Comparison of ENCODE assay signal across 8 cellular contexts in genomic region chr12:76030378-76031080, GRCh38. TPM values are rescaled to one million over a fixed set of nuclear protein-coding genes. Genes with fewer than 3 reads are reported as not detected.
DNase-seq lines count a peak whose midpoint lies in the region; ATAC-seq and TF ChIP-seq lines count a peak whose summit lies in the region.

No MANE protein-coding gene starts in this region.

- H3K79me2 ChIP-seq in Loucy (ENCODE audit: insufficient read depth, low read length), result peaks cover 7% of the 10 kb centered on the region; the same call in 1 of the 2 replicates

- no peaks in the 10 kb centered on the region for H3K36me3 ChIP-seq in Loucy (ENCODE audit: insufficient read depth, low read length)
- H3K36me3 ChIP-seq in lung (ENCODE audit: control insufficient read depth in 2 of 2, insufficient read depth in 2 of 2, low read length in 2 of 2), result no peaks in the 10 kb centered on the region

- in situ Hi-C loops in GM13976 (cut with MboI; ENCODE audit: low sequenced_read_pairs, unreplicated experiment), result loop anchor here (25.0 kb wide), 1 partner anchor 693 kb away; the partner anchor contains the start of genes CAPS2 and GLIPR1L1

- H3K4me1 ChIP-seq in Loucy (ENCODE audit: insufficient read depth, low read length, poor library complexity, severe bottlenecking) (peaks cover 26% of the 10 kb centered on the region), lung (ENCODE audit: control insufficient read depth in 2 of 2, insufficient read depth in 2 of 2, low read length in 2 of 2) (peaks cover 2 to 10% of the 10 kb centered on the region in 2 donors)

- no peaks in the 10 kb centered on the region for H3K9me3 ChIP-seq in Loucy (ENCODE audit: insufficient read depth, low read depth, low read length)
- no peaks in the 10 kb centered on the region for H3K9me3 ChIP-seq in lung (ENCODE audit: control insufficient read depth in 2 of 2, insufficient read depth in 1 of 2, low read length in 1 of 2)

- 1% methylated on average over 37 to 40 of the region's 40 CpGs for WGBS in lung, 2 donors

- H3K27ac ChIP-seq in lung (ENCODE audit: low read depth in 1 of 2, low read length in 1 of 2), result peak overlapping the region; percentile 94 to 97

- H3K27me3 ChIP-seq in Loucy (ENCODE audit: insufficient read depth, low read length, poor library complexity, severe bottlenecking), result no peaks in the 10 kb centered on the region
- no peaks in the 10 kb centered on the region for H3K27me3 ChIP-seq in lung (ENCODE audit: control insufficient read depth, insufficient read depth)

- no peaks in the 10 kb centered on the region for H4K20me1 ChIP-seq in Loucy (ENCODE audit: insufficient read depth, low read length, poor library complexity, severe bottlenecking)

- H3F3A ChIP-seq in Loucy (ENCODE audit: low read depth), result peaks cover 7% of the 10 kb centered on the region; the same call in 1 of the 2 replicates

- H3K9me2 ChIP-seq in Loucy (replicated peaks; ENCODE audit: low read depth, low read length), result no peaks in the 10 kb centered on the region

- H3K9ac ChIP-seq in Loucy (ENCODE audit: low read depth, low read length, poor library complexity, severe bottlenecking), result peak overlapping the region; percentile 81

- peak overlapping the region; percentile 80 for H2AFZ ChIP-seq in Loucy (ENCODE audit: low read length)

- DNase-seq in GM13976 (ENCODE audit: low spot score), result peak; percentile 50
- peak; percentile 68 for DNase-seq in activated CD4-positive, alpha-beta T cell treated with anti-CD3 and anti-CD28 coated beads for 48 hours
- DNase-seq in dermis blood vessel endothelial cell, result peak; percentile 62
- no peak for DNase-seq in lung (ENCODE audit: low spot score)
- DNase-seq in stimulated activated CD8-positive, alpha-beta memory T cell treated with anti-CD3 and anti-CD28 coated beads, Interleukin-15, amount 100 ng/mL, for 48 hours (ENCODE audit: low read depth in 2 of 2), result peak; percentile 30 to 40
- no peak for DNase-seq in UCSD-AML1 (lab: John Stamatoyannopoulos, UW; ENCODE audit: unreplicated experiment)
- no peak for DNase-seq in GM19240 (ENCODE audit: insufficient read length, low spot score)

- TF ChIP-seq CTCF in GM13976 (IDR thresholded peaks at IDR 0.05; ENCODE audit: borderline replicate concordance, control extremely low read depth, extremely low read depth, insufficient read depth, missing control alignments) (no peak), Loucy (conservative IDR thresholded peaks at IDR 0.05; ENCODE audit: low read length) (no peak), lung (IDR thresholded peaks at IDR 0.05; ENCODE audit: control extremely low read depth, extremely low read depth) (no peak)

- peak overlapping the region; percentile 90 for H3K4me2 ChIP-seq in Loucy (ENCODE audit: low read depth, low read length, poor library complexity, severe bottlenecking)

- ATAC-seq in lung (ENCODE audit: insufficient read depth, low FRiP score), result peak; percentile 1

- H3K4me3 ChIP-seq in Loucy (ENCODE audit: low read length, poor library complexity, severe bottlenecking) (peak overlapping the region; percentile 80), lung (peak overlapping the region; percentile 83)

RNA-seq across cellular contexts. Expression of gene PHLDA1, which starts 1.0 kb away (rescaled TPM):
- total RNA-seq in dermis blood vessel endothelial cell, result 23.5 and 26.5 TPM in 2 replicates
- 10 to 100 TPM; 18.6 to 22.1 TPM for total RNA-seq in lung
- 10 to 100 TPM in 1 of 2 donors, 1 to 10 TPM in 1; 6.5 to 15.9 TPM for polyA plus RNA-seq in lung

RNA-seq across cellular contexts. Expression of gene NAP1L1, which starts 54.0 kb away (rescaled TPM):
- total RNA-seq in dermis blood vessel endothelial cell, result 253 and 400 TPM in 2 replicates
- 100 to 1,000 TPM; 317 to 515 TPM for total RNA-seq in lung
- polyA plus RNA-seq in lung, result 100 to 1,000 TPM; 268 to 328 TPM

Comparison
In these comparisons a context has a peak if more than half of its experiments do, and no peak if none do; other contexts are left out.
1. DNase-seq: peak in GM13976 (single experiment), activated CD4-positive, alpha-beta T cell treated with anti-CD3 and anti-CD28 coated beads for 48 hours (single experiment), dermis blood vessel endothelial cell (single experiment) and stimulated activated CD8-positive, alpha-beta memory T cell treated with anti-CD3 and anti-CD28 coated beads, Interleukin-15, amount 100 ng/mL, for 48 hours (2 of 2); none in lung (single experiment), UCSD-AML1 (single experiment) and GM19240 (single experiment).